ENCODE assay signal across 15 cellular contexts in the genomic region with DNA sequence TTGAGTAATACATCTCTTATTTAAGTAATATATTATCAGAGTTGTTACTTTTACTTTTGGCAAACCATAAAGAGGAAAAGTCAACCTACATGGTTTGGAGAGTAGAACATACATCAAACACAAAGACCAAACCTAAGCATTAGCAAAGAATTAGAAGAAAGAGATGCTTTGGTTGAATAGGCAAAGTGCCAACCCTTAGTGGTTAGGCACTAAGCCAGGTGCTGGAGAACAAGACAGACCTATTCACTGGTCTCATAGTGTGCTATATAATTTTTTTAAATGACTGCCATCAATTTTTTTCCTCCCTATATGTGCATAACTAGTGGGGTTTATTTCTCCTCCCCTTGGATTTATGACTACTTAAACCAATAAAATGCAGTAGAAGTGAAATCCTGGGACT.
A peak's percentile ranks its signal among the peaks of the same experiment; 100 is the strongest.
DNase-seq lines count a peak whose midpoint lies in the region; ATAC-seq and TF ChIP-seq lines count a peak whose summit lies in the region.
"Had no signal": no experiment of that assay in that cellular context is flagged by ENCODE, and none has a peak within 500 bp of the region (broad histone marks: within the 10 kb centered on the region; RNA-seq: fewer than 3 reads in every experiment).

No MANE protein-coding gene starts in this region.

- H3K9me3 Mint-ChIP-seq in naive thymus-derived CD8-positive, alpha-beta T cell: peaks cover 0 to 11% (median 0%) of the 10 kb centered on the region in 9 donors
- H3K9me3 Mint-ChIP-seq in endodermal cell (no peaks in the 10 kb centered on the region), osteocyte (ENCODE audit: unreplicated experiment) (no peaks in the 10 kb centered on the region)

- peak; percentile 21 for DNase-seq in NCI-H510A treated with DMSO at 0.1 percent for 48 hours (lab: John Stamatoyannopoulos, UW)
- no peak for DNase-seq in NCI-H510A (lab: John Stamatoyannopoulos, UW)
- peak; percentile 79 for DNase-seq in NCI-H1105 (lab: John Stamatoyannopoulos, UW)
- peak; percentile 85 for DNase-seq in astrocyte of the hippocampus (ENCODE audit: low read depth, low spot score)
- peak in 6 of 10 donors; percentile 2 to 51 (median 26) for DNase-seq in naive thymus-derived CD8-positive, alpha-beta T cell
- DNase-seq in endodermal cell: no peak
- DNase-seq in osteocyte (ENCODE audit: extremely low spot score, unreplicated experiment): no peak
- DNase-seq: activated CD4-positive, alpha-beta T cell treated with anti-CD3 and anti-CD28 coated beads, Interleukin-2, amount 50 U/mL, for 48 hours; activated naive CD4-positive, alpha-beta T cell; cortex of kidney; glutamatergic neuron; left lung had no signal

- peaks cover 0 to 12% (median 0%) of the 10 kb centered on the region in 3 donors for H3K36me3 Mint-ChIP-seq in naive thymus-derived CD8-positive, alpha-beta T cell
- H3K36me3 Mint-ChIP-seq in endodermal cell (ENCODE audit: low read depth) (no peaks in the 10 kb centered on the region), osteocyte (ENCODE audit: unreplicated experiment) (no peaks in the 10 kb centered on the region)

- ATAC-seq in naive thymus-derived CD8-positive, alpha-beta T cell: peak in 1 of 2 donors; percentile 59
- ATAC-seq in GM21360 (IDR thresholded peaks at IDR 0.05; ENCODE audit: unreplicated experiment): no peak
- ATAC-seq: left lung had no signal

- no peak overlapping the region for H3K4me3 Mint-ChIP-seq in naive thymus-derived CD8-positive, alpha-beta T cell
- H3K4me3 Mint-ChIP-seq in endodermal cell (no peak overlapping the region), osteocyte (ENCODE audit: unreplicated experiment) (no peak overlapping the region)

- peaks cover 8 to 27% (median 22%) of the 10 kb centered on the region in 4 donors for H3K4me1 Mint-ChIP-seq in naive thymus-derived CD8-positive, alpha-beta T cell
- H3K4me1 Mint-ChIP-seq in endodermal cell: peaks cover 14% of the 10 kb centered on the region
- no peaks in the 10 kb centered on the region for H3K4me1 Mint-ChIP-seq in osteocyte (ENCODE audit: unreplicated experiment)

- no peak overlapping the region for H3K27ac Mint-ChIP-seq in naive thymus-derived CD8-positive, alpha-beta T cell
- no peak overlapping the region for H3K27ac Mint-ChIP-seq in endodermal cell
- H3K27ac Mint-ChIP-seq in osteocyte (ENCODE audit: unreplicated experiment): no peak overlapping the region

- H3K36me3 ChIP-seq in endodermal cell (ENCODE audit: control insufficient read depth, insufficient read depth, low read length): no peaks in the 10 kb centered on the region
- H3K36me3 ChIP-seq: left lung, neutrophil, vagina had no signal

- H3K27me3 ChIP-seq in endodermal cell (ENCODE audit: control insufficient read depth, insufficient read depth, low read length, poor library complexity, severe bottlenecking): no peaks in the 10 kb centered on the region
- H3K27me3 ChIP-seq: left lung, vagina had no signal

- H3K9ac ChIP-seq in endodermal cell (ENCODE audit: extremely low read depth, low read length, poor library complexity, severe bottlenecking): no peak overlapping the region

- no peaks in the 10 kb centered on the region for H3K9me3 ChIP-seq in endodermal cell (ENCODE audit: control insufficient read depth, low read length)
- H3K9me3 ChIP-seq: left lung, neutrophil, vagina had no signal

- peaks cover 33 to 66% (median 46%) of the 10 kb centered on the region in 5 donors for H3K27me3 Mint-ChIP-seq in naive thymus-derived CD8-positive, alpha-beta T cell
- H3K27me3 Mint-ChIP-seq in endodermal cell (ENCODE audit: insufficient read depth) (no peaks in the 10 kb centered on the region), osteocyte (ENCODE audit: unreplicated experiment) (peaks cover 30% of the 10 kb centered on the region)

- H3K4me3 ChIP-seq in endodermal cell (ENCODE audit: low read length): no peak overlapping the region
- H3K4me3 ChIP-seq: left lung, vagina had no signal

- POLR2A ChIA-PET in naive thymus-derived CD8-positive, alpha-beta T cell (lab: Charles Lee): no interaction called here

- TF ChIP-seq CTCF in endodermal cell (conservative IDR thresholded peaks at IDR 0.05) (no peak), osteocyte (IDR thresholded peaks at IDR 0.05) (no peak)

- no peak overlapping the region for H3K27ac ChIP-seq in endodermal cell (ENCODE audit: low read depth, low read length)
- H3K27ac ChIP-seq: left lung, neutrophil, vagina had no signal

- H3K4me1 ChIP-seq in endodermal cell (ENCODE audit: control insufficient read depth, insufficient read depth, low read length): no peaks in the 10 kb centered on the region
- H3K4me1 ChIP-seq: left lung had no signal

Comparison
In these comparisons a context has a peak if more than half of its experiments do, and no peak if none do; other contexts are left out.
1. DNase-seq: peak in NCI-H510A treated with DMSO at 0.1 percent for 48 hours (single experiment), NCI-H1105 (single experiment), astrocyte of the hippocampus (single experiment) and naive thymus-derived CD8-positive, alpha-beta T cell (6 of 10); none in NCI-H510A (single experiment), endodermal cell (single experiment) and osteocyte (single experiment).